In genomic region chr1:227728892-227729143, GRCh38 we compare ENCODE assay signal across 8 cellular contexts. TPM values are rescaled to one million over a fixed set of nuclear protein-coding genes. Genes with fewer than 3 reads are reported as not detected.
A peak's percentile ranks its signal among the peaks of the same experiment; 100 is the strongest.
DNase-seq lines count a peak whose midpoint lies in the region; ATAC-seq and TF ChIP-seq lines count a peak whose summit lies in the region.

No MANE protein-coding gene starts in this region.

- H3K14ac ChIP-seq in mesenchymal stem cell (ENCODE audit: low read length in 2 of 2), result peak overlapping the region in 1 of 2 experiments; percentile 98

- ATAC-seq in HG03565 (IDR thresholded peaks at IDR 0.05; ENCODE audit: unreplicated experiment), result no peak

- intact Hi-C loops in breast epithelium (cut with DNase I; ENCODE audit: low total_unique reads), result no loop called here

- H3K27me3 ChIP-seq in breast epithelium (no peaks in the 10 kb centered on the region), mesenchymal stem cell (ENCODE audit: control insufficient read depth in 1 of 2, insufficient read depth in 1 of 2, low read length in 2 of 2) (peaks cover 0 to 10% of the 10 kb centered on the region in 2 experiments)

- H2BK12ac ChIP-seq in mesenchymal stem cell (ENCODE audit: low read length in 2 of 2), result peak overlapping the region in 1 of 2 experiments; percentile 73

- no peaks in the 10 kb centered on the region for H3K9me3 Mint-ChIP-seq in HFFc6

- peak overlapping the region; percentile 69 for H3K4me2 ChIP-seq in mesenchymal stem cell (ENCODE audit: low read length, poor library complexity, severe bottlenecking)

- no peak overlapping the region for H2AK5ac ChIP-seq in mesenchymal stem cell (ENCODE audit: low read length, severe bottlenecking)

- H2BK120ac ChIP-seq in mesenchymal stem cell (ENCODE audit: low read depth, low read length), result peak overlapping the region; percentile 54

- peak overlapping the region; percentile 58 to 97 for H3K18ac ChIP-seq in mesenchymal stem cell (ENCODE audit: low read depth in 1 of 2, low read length in 2 of 2)

- peak overlapping the region; percentile 73 for H4K91ac ChIP-seq in mesenchymal stem cell (ENCODE audit: low read length)

- H4K8ac ChIP-seq in mesenchymal stem cell (ENCODE audit: low read length), result peak overlapping the region; percentile 70

- H3K4me3 Mint-ChIP-seq in HFFc6, result peak overlapping the region; percentile 78

- no peak overlapping the region for H2BK15ac ChIP-seq in mesenchymal stem cell (ENCODE audit: low read depth, poor library complexity, severe bottlenecking)

- H3K4me1 Mint-ChIP-seq in HFFc6 (ENCODE audit: low read depth), result peaks cover 23% of the 10 kb centered on the region

- H3K4me3 ChIP-seq in AG09309 (ENCODE audit: control insufficient read depth, low read depth, low read length) (peak overlapping the region; percentile 44), breast epithelium (peak overlapping the region; percentile 39 to 65 (median 65)), mesenchymal stem cell (ENCODE audit: insufficient read depth in 1 of 2, low read depth in 1 of 2, low read length in 2 of 2) (peak overlapping the region; percentile 58 to 75)

- no peak for DNase-seq in AG09309 (ENCODE audit: low read depth)
- no peak for DNase-seq in HFFc6
- no peak for DNase-seq in breast epithelium (ENCODE audit: low spot score in 2 of 2)
- peak; percentile 2 for DNase-seq in mesenchymal stem cell
- DNase-seq in NCI-H187 (lab: John Stamatoyannopoulos, UW), result no peak
- DNase-seq in iPS-NIHi11 (ENCODE audit: low spot score), result no peak
- DNase-seq in NCI-H82 (lab: John Stamatoyannopoulos, UW), result no peak

- H3K9ac ChIP-seq in mesenchymal stem cell (ENCODE audit: low read length), result peak overlapping the region; percentile 72

- peak overlapping the region; percentile 36; the same call in 1 of the 2 replicates for H3K27ac Mint-ChIP-seq in HFFc6

- H3K36me3 ChIP-seq in breast epithelium (no peaks in the 10 kb centered on the region), mesenchymal stem cell (ENCODE audit: control insufficient read depth in 1 of 2, insufficient read depth in 2 of 2, low read depth in 1 of 2, low read length in 2 of 2) (peaks cover 32 to 34% of the 10 kb centered on the region in 2 experiments)

- no peak for TF ChIP-seq CTCF in AG09309 (IDR thresholded peaks at IDR 0.05; ENCODE audit: control insufficient read depth, insufficient read depth, low read depth, low read length, missing control alignments)
- no peak for TF ChIP-seq CTCF in HFFc6 (IDR thresholded peaks at IDR 0.05)
- TF ChIP-seq CTCF in breast epithelium (IDR thresholded peaks at IDR 0.05), result no peak

- H3K27me3 Mint-ChIP-seq in HFFc6 (ENCODE audit: insufficient read depth), result peaks cover 13% of the 10 kb centered on the region

- H3K79me1 ChIP-seq in mesenchymal stem cell (replicated peaks; ENCODE audit: low read length, poor library complexity, severe bottlenecking), result peaks cover 32% of the 10 kb centered on the region

- H3K4ac ChIP-seq in mesenchymal stem cell (ENCODE audit: low read depth in 1 of 2, low read length in 2 of 2), result peak overlapping the region; percentile 32 to 51

- TF ChIP-seq POLR2A in breast epithelium (IDR thresholded peaks at IDR 0.05), result no peak

- H3K23ac ChIP-seq in mesenchymal stem cell (ENCODE audit: low read length in 2 of 2), result no peak overlapping the region

- H2BK5ac ChIP-seq in mesenchymal stem cell (ENCODE audit: low read depth, low read length, poor library complexity, severe bottlenecking), result no peak overlapping the region

- H3K36me3 Mint-ChIP-seq in HFFc6 (ENCODE audit: low read depth), result peaks cover 7% of the 10 kb centered on the region

- peaks cover 0 to 18% of the 10 kb centered on the region in 2 donors for H3K4me1 ChIP-seq in breast epithelium
- H3K4me1 ChIP-seq in mesenchymal stem cell (ENCODE audit: control insufficient read depth, insufficient read depth, low read depth, low read length), result peaks cover 46% of the 10 kb centered on the region

- H2AFZ ChIP-seq in mesenchymal stem cell (ENCODE audit: low read depth, low read length), result peak overlapping the region; percentile 75

- H3K9me3 ChIP-seq in breast epithelium, result no peaks in the 10 kb centered on the region
- peaks cover 3% of the 10 kb centered on the region for H3K9me3 ChIP-seq in mesenchymal stem cell (ENCODE audit: control insufficient read depth, low read length)

- WGBS in mesenchymal stem cell, result 5% methylated on average over 9 of the region's 11 CpGs

- H3K27ac ChIP-seq in breast epithelium, result peak overlapping the region; percentile 77 to 78
- H3K27ac ChIP-seq in mesenchymal stem cell (ENCODE audit: low read length, poor library complexity, severe bottlenecking), result peak overlapping the region; percentile 49

RNA-seq across cellular contexts. Expression of gene JMJD4, which starts 6.3 kb away (rescaled TPM):
- total RNA-seq in HFFc6 (2021; fragmentation: NEBNext Ultra II Directional; extraction: Animal tissue kit (Norgen Biotek cat#: 25700)), result 10 to 100 TPM; 20.2 to 23.1 (median 21.5) TPM
- total RNA-seq in breast epithelium, result 10 to 100 TPM; 11.7 to 27.2 (median 21.0) TPM
- 9.8 TPM for polyA plus RNA-seq in mesenchymal stem cell (2013, experiment 1 of 2)
- polyA plus RNA-seq in mesenchymal stem cell (2013, experiment 2 of 2), result 10.1 TPM

RNA-seq across cellular contexts. Expression of gene SNAP47, which starts 6.4 kb away (rescaled TPM):
- total RNA-seq in HFFc6 (2021; fragmentation: NEBNext Ultra II Directional; extraction: Animal tissue kit (Norgen Biotek cat#: 25700)), result 10 to 100 TPM; 27.0 to 31.2 (median 30.4) TPM
- 10 to 100 TPM; 28.3 to 60.3 (median 52.1) TPM for total RNA-seq in breast epithelium
- 17.0 TPM for polyA plus RNA-seq in mesenchymal stem cell (2013, experiment 1 of 2)
- 15.9 TPM for polyA plus RNA-seq in mesenchymal stem cell (2013, experiment 2 of 2)
